Comparison of ENCODE assay signal across 1 cellular context in the genomic region with DNA sequence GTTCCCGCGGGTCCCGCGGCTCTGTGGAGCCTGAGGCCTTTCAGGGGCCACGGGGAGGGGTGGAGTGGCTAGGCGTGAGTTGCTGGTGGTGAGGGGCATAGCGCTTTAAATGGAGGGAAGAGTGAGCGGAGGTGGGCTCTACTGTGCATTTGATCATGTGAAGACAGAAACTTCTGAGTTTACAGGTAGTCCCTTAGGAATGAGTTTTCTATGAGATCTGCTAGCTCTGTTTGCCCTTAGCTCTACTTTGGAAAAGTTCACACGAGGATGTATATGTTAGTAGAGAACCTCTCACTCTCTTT.
TF ChIP-seq lines count a peak whose summit lies in the region.

No MANE protein-coding gene starts in this region.

TF ChIP-seq in K562, 482 proteins besides CTCF, POLR2A, EP300 and RAD21 (continued from another document):
- TF ChIP-seq, protein P1, sequence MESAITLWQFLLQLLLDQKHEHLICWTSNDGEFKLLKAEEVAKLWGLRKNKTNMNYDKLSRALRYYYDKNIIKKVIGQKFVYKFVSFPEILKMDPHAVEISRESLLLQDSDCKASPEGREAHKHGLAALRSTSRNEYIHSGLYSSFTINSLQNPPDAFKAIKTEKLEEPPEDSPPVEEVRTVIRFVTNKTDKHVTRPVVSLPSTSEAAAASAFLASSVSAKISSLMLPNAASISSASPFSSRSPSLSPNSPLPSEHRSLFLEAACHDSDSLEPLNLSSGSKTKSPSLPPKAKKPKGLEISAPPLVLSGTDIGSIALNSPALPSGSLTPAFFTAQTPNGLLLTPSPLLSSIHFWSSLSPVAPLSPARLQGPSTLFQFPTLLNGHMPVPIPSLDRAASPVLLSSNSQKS (CRISPR knock-in tag; IDR thresholded peaks at IDR 0.05), result no peak
- TF ChIP-seq CBX1 (IDR thresholded peaks at IDR 0.05; ENCODE audit: low read depth), result no peak
- TF ChIP-seq YY1 (IDR thresholded peaks at IDR 0.05; ENCODE audit: borderline replicate concordance in 1 of 3, control insufficient read depth in 1 of 3, extremely low read depth in 1 of 3, insufficient read depth in 3 of 3, insufficient read length in 1 of 3, insufficient replicate concordance in 2 of 3, low read depth in 1 of 3, low read length in 2 of 3), result no peak
- no peak for TF ChIP-seq JUNB (CRISPR knock-in tag; conservative IDR thresholded peaks at IDR 0.05)
- no peak for TF ChIP-seq ZNF778 (CRISPR knock-in tag; IDR thresholded peaks at IDR 0.05)
- TF ChIP-seq HDAC1 (IDR thresholded peaks at IDR 0.05), result no peak
- no peak for TF ChIP-seq ADNP (tag; IDR thresholded peaks at IDR 0.05)
TF ChIP-seq in K562: peak in this region for 0.
